In genomic region chr20:13008761-13009681, GRCh38 we compare ENCODE assay signal across 1 cellular context.
A peak's percentile ranks its signal among the peaks of the same experiment; 100 is the strongest.
TF ChIP-seq lines count a peak whose summit lies in the region.

Gene SPTLC3 (plus strand): TSS chr20:13008972. CDS start chr20:13009268, 296 bp downstream.

TF ChIP-seq in HepG2, 621 proteins besides CTCF, POLR2A, EP300 and RAD21 (continued from another document and continues in another):
- TF ChIP-seq MLX (CRISPR knock-in tag; IDR thresholded peaks at IDR 0.05) (no peak), ZNF570 (CRISPR knock-in tag; IDR thresholded peaks at IDR 0.05; ENCODE audit: borderline replicate concordance) (no peak), ZNF138 (CRISPR knock-in tag; IDR thresholded peaks at IDR 0.05; ENCODE audit: low read depth) (no peak), ZNF280D (CRISPR knock-in tag; IDR thresholded peaks at IDR 0.05) (0 out of 2 replicates have a peak, but pooled peaks have one; percentile 45), ZSCAN25 (CRISPR knock-in tag; IDR thresholded peaks at IDR 0.05) (0 out of 2 replicates have a peak, but pooled peaks have one; percentile 16), NONO (IDR thresholded peaks at IDR 0.05) (no peak), NONO (CRISPR knock-in tag; conservative IDR thresholded peaks at IDR 0.05) (no peak), MYPOP (CRISPR knock-in tag; IDR thresholded peaks at IDR 0.05) (no peak), ZFP1 (CRISPR knock-in tag; IDR thresholded peaks at IDR 0.05) (no peak), SNAPC2 (CRISPR knock-in tag; IDR thresholded peaks at IDR 0.05) (peak; percentile 21; the same call in 1 of the 2 replicates), CBFB (CRISPR knock-in tag; IDR thresholded peaks at IDR 0.05) (no peak), ZC3H13 (CRISPR knock-in tag; IDR thresholded peaks at IDR 0.05) (no peak), ZNF674 (CRISPR knock-in tag; IDR thresholded peaks at IDR 0.05; ENCODE audit: low read depth) (no peak), MEIS1 (CRISPR knock-in tag; IDR thresholded peaks at IDR 0.05; ENCODE audit: borderline replicate concordance) (no peak), ZNF382 (CRISPR knock-in tag; IDR thresholded peaks at IDR 0.05; ENCODE audit: borderline replicate concordance) (no peak), ZMYM4 (CRISPR knock-in tag; IDR thresholded peaks at IDR 0.05) (peak; percentile 76), HNF1A (IDR thresholded peaks at IDR 0.05; ENCODE audit: low read depth) (no peak), HNF1A (CRISPR knock-in tag; IDR thresholded peaks at IDR 0.05; ENCODE audit: borderline replicate concordance) (no peak; the same call in 1 of the 2 replicates), ZBTB21 (CRISPR knock-in tag; IDR thresholded peaks at IDR 0.05) (no peak), NR2F2 (IDR thresholded peaks at IDR 0.05; ENCODE audit: borderline replicate concordance, low read depth) (no peak), ZBTB10 (CRISPR knock-in tag; IDR thresholded peaks at IDR 0.05; ENCODE audit: borderline replicate concordance) (no peak), TFDP1 (CRISPR knock-in tag; IDR thresholded peaks at IDR 0.05; ENCODE audit: borderline replicate concordance) (peak; percentile 31; the same call in 1 of the 2 replicates), DDIT3 (CRISPR knock-in tag; IDR thresholded peaks at IDR 0.05) (no peak), ZNF577 (CRISPR knock-in tag; IDR thresholded peaks at IDR 0.05; ENCODE audit: borderline replicate concordance, low read depth) (no peak), SRSF1 (optimal IDR thresholded peaks at IDR 0.05; ENCODE audit: low read depth, low read length) (no peak), GABPB1 (CRISPR knock-in tag; IDR thresholded peaks at IDR 0.05) (no peak), GMEB2 (CRISPR knock-in tag; IDR thresholded peaks at IDR 0.05; ENCODE audit: low read depth) (no peak), HMG20B (CRISPR knock-in tag; conservative IDR thresholded peaks at IDR 0.05) (no peak), CREB3 (CRISPR knock-in tag; IDR thresholded peaks at IDR 0.05) (no peak), ZNF775 (CRISPR knock-in tag; IDR thresholded peaks at IDR 0.05; ENCODE audit: borderline replicate concordance) (no peak; the same call in 1 of the 2 replicates), AHDC1 (CRISPR knock-in tag; IDR thresholded peaks at IDR 0.05; ENCODE audit: borderline replicate concordance) (no peak; the same call in 1 of the 2 replicates), MIER2 (CRISPR knock-in tag; IDR thresholded peaks at IDR 0.05) (no peak), TMF1 (CRISPR knock-in tag; IDR thresholded peaks at IDR 0.05; ENCODE audit: low read depth) (no peak), RBAK (CRISPR knock-in tag; IDR thresholded peaks at IDR 0.05) (no peak; the same call in 1 of the 2 replicates), POLR2AphosphoS2 (IDR thresholded peaks at IDR 0.05; ENCODE audit: low read depth, low read length) (no peak), ZNF205 (CRISPR knock-in tag; IDR thresholded peaks at IDR 0.05) (peak; percentile 44; the same call in 1 of the 2 replicates)
